ENCODE assay signal across 1 cellular context in genomic region chr1:25549273-25550154, GRCh38.
TF ChIP-seq lines count a peak whose summit lies in the region.

No MANE protein-coding gene starts in this region.

TF ChIP-seq in K562, 482 proteins besides CTCF, POLR2A, EP300 and RAD21 (continued from another document and continues in another):
- TF ChIP-seq, protein P1, sequence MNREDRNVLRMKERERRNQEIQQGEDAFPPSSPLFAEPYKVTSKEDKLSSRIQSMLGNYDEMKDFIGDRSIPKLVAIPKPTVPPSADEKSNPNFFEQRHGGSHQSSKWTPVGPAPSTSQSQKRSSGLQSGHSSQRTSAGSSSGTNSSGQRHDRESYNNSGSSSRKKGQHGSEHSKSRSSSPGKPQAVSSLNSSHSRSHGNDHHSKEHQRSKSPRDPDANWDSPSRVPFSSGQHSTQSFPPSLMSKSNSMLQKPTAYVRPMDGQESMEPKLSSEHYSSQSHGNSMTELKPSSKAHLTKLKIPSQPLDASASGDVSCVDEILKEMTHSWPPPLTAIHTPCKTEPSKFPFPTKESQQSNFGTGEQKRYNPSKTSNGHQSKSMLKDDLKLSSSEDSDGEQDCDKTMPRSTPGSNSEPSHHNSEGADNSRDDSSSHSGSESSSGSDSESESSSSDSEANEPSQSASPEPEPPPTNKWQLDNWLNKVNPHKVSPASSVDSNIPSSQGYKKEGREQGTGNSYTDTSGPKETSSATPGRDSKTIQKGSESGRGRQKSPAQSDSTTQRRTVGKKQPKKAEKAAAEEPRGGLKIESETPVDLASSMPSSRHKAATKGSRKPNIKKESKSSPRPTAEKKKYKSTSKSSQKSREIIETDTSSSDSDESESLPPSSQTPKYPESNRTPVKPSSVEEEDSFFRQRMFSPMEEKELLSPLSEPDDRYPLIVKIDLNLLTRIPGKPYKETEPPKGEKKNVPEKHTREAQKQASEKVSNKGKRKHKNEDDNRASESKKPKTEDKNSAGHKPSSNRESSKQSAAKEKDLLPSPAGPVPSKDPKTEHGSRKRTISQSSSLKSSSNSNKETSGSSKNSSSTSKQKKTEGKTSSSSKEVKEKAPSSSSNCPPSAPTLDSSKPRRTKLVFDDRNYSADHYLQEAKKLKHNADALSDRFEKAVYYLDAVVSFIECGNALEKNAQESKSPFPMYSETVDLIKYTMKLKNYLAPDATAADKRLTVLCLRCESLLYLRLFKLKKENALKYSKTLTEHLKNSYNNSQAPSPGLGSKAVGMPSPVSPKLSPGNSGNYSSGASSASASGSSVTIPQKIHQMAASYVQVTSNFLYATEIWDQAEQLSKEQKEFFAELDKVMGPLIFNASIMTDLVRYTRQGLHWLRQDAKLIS (CRISPR knock-in tag; IDR thresholded peaks at IDR 0.05), result no peak
- TF ChIP-seq NEUROD1 (IDR thresholded peaks at IDR 0.05; ENCODE audit: borderline replicate concordance, low read depth, low read length, partially characterized antibody) (no peak), ZNF561 (CRISPR knock-in tag; conservative IDR thresholded peaks at IDR 0.05) (no peak), TAF1 (IDR thresholded peaks at IDR 0.05; ENCODE audit: control insufficient read depth, extremely low read depth, insufficient read depth, low read length, severe bottlenecking) (peak; percentile 32), HNRNPUL1 (IDR thresholded peaks at IDR 0.05; ENCODE audit: low read length) (no peak), CREM (IDR thresholded peaks at IDR 0.05; ENCODE audit: low read depth) (peak; percentile 55), CTBP1 (IDR thresholded peaks at IDR 0.05; ENCODE audit: borderline replicate concordance) (peak; percentile 84; the same call in 1 of the 2 replicates), FOXJ2 (tag; IDR thresholded peaks at IDR 0.05) (no peak), HMGXB4 (CRISPR knock-in tag; IDR thresholded peaks at IDR 0.05) (no peak), HIVEP1 (CRISPR knock-in tag; IDR thresholded peaks at IDR 0.05) (no peak), ZNF384 (IDR thresholded peaks at IDR 0.05; ENCODE audit: low read depth, low read length) (no peak), RNF219 (CRISPR knock-in tag; IDR thresholded peaks at IDR 0.05) (no peak), ETS1 (conservative IDR thresholded peaks at IDR 0.05; ENCODE audit: control insufficient read depth, low read depth, low read length) (no peak), ZNF584 (CRISPR knock-in tag; IDR thresholded peaks at IDR 0.05; ENCODE audit: low read depth) (peak; percentile 75; the same call in 1 of the 2 replicates), SIN3B (IDR thresholded peaks at IDR 0.05; ENCODE audit: low read depth) (no peak), TCF3 (CRISPR knock-in tag; IDR thresholded peaks at IDR 0.05) (peak; percentile 53), POLR2AphosphoS5 (IDR thresholded peaks at IDR 0.05; ENCODE audit: control insufficient read depth, insufficient read depth, low read depth, low read length) (peak; percentile 74), TAF7 (tag; IDR thresholded peaks at IDR 0.05) (no peak), CTCFL (IDR thresholded peaks at IDR 0.05; ENCODE audit: borderline replicate concordance, insufficient read depth, low read depth, low read length, poor library complexity, severe bottlenecking) (no peak), CUX1 (CRISPR knock-in tag; IDR thresholded peaks at IDR 0.05) (no peak), ZFP36 (IDR thresholded peaks at IDR 0.05; ENCODE audit: low read depth, low read length, partially characterized antibody) (peak; percentile 11), MAFK (IDR thresholded peaks at IDR 0.05; ENCODE audit: low read length) (peak; percentile 67), MAZ (CRISPR knock-in tag; conservative IDR thresholded peaks at IDR 0.05 in 1 of 2, IDR thresholded peaks at IDR 0.05 in 1 of 2) (peak; percentile 69 to 85; a peak in 3 of 4 replicates), SREBF2 (CRISPR knock-in tag; IDR thresholded peaks at IDR 0.05) (no peak), ZNF764 (CRISPR knock-in tag; IDR thresholded peaks at IDR 0.05; ENCODE audit: low read depth) (no peak), ILK (tag; IDR thresholded peaks at IDR 0.05; ENCODE audit: borderline replicate concordance, low read depth) (no peak), EP400 (IDR thresholded peaks at IDR 0.05) (peak; percentile 37), PCBP1 (IDR thresholded peaks at IDR 0.05; ENCODE audit: low read depth, low read length, poor library complexity, severe bottlenecking) (no peak), JUN (IDR thresholded peaks at IDR 0.05; ENCODE audit: borderline replicate concordance, low read depth, low read length) (peak; percentile 51; the same call in 1 of the 2 replicates), JUN (CRISPR knock-in tag; IDR thresholded peaks at IDR 0.05; ENCODE audit: borderline replicate concordance) (no peak), ATF1 (CRISPR knock-in tag; IDR thresholded peaks at IDR 0.05) (no peak), ATF1 (tag; IDR thresholded peaks at IDR 0.05) (0 out of 2 replicates have a peak, but pooled peaks have one; percentile 35), CBX3 (IDR thresholded peaks at IDR 0.05; ENCODE audit: borderline replicate concordance in 1 of 2, low read length in 2 of 2) (peak in 1 of 2 experiments; percentile 27; a peak in 1 of 3 replicates), CBX1 (IDR thresholded peaks at IDR 0.05; ENCODE audit: low read depth) (peak; percentile 78; the same call in 1 of the 2 replicates), CSDE1 (IDR thresholded peaks at IDR 0.05) (no peak), MED1 (CRISPR knock-in tag; IDR thresholded peaks at IDR 0.05; ENCODE audit: borderline replicate concordance) (no peak)
- TF ChIP-seq, protein P2, sequence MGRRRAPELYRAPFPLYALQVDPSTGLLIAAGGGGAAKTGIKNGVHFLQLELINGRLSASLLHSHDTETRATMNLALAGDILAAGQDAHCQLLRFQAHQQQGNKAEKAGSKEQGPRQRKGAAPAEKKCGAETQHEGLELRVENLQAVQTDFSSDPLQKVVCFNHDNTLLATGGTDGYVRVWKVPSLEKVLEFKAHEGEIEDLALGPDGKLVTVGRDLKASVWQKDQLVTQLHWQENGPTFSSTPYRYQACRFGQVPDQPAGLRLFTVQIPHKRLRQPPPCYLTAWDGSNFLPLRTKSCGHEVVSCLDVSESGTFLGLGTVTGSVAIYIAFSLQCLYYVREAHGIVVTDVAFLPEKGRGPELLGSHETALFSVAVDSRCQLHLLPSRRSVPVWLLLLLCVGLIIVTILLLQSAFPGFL (CRISPR knock-in tag; IDR thresholded peaks at IDR 0.05), result no peak
- TF ChIP-seq, protein P3, sequence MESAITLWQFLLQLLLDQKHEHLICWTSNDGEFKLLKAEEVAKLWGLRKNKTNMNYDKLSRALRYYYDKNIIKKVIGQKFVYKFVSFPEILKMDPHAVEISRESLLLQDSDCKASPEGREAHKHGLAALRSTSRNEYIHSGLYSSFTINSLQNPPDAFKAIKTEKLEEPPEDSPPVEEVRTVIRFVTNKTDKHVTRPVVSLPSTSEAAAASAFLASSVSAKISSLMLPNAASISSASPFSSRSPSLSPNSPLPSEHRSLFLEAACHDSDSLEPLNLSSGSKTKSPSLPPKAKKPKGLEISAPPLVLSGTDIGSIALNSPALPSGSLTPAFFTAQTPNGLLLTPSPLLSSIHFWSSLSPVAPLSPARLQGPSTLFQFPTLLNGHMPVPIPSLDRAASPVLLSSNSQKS (CRISPR knock-in tag; IDR thresholded peaks at IDR 0.05), result no peak
- TF ChIP-seq, protein P4, sequence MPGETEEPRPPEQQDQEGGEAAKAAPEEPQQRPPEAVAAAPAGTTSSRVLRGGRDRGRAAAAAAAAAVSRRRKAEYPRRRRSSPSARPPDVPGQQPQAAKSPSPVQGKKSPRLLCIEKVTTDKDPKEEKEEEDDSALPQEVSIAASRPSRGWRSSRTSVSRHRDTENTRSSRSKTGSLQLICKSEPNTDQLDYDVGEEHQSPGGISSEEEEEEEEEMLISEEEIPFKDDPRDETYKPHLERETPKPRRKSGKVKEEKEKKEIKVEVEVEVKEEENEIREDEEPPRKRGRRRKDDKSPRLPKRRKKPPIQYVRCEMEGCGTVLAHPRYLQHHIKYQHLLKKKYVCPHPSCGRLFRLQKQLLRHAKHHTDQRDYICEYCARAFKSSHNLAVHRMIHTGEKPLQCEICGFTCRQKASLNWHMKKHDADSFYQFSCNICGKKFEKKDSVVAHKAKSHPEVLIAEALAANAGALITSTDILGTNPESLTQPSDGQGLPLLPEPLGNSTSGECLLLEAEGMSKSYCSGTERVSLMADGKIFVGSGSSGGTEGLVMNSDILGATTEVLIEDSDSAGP (CRISPR knock-in tag; IDR thresholded peaks at IDR 0.05), result no peak
